In the genomic region with DNA sequence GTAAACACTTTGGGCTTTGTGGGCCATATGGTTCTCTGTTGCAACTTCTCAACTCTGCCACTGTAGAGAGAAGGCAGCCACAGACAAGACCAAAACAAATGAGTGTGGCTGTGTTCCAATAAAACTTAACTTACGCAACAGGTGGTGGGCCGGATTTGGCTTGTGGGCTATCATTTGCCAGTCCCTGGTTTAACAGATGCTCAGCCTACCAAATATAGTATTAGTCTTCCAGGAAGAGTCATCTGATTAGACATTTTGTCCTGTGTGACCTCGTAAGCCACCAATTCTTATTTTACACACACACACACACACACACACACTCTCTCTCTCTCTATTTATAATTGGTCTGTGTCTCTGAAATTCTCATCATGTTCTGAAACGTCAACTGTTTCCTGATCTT, we compare ENCODE assay signal across 8 cellular contexts.
A peak's percentile ranks its signal among the peaks of the same experiment; 100 is the strongest.
DNase-seq lines count a peak whose midpoint lies in the region; ATAC-seq and TF ChIP-seq lines count a peak whose summit lies in the region.

No MANE protein-coding gene starts in this region.

- BruUV-seq in MCF 10A (replicated peaks; lab: Mats Ljungman, UMichigan) = no TSS peak

- no peaks in the 10 kb centered on the region for H3K9me3 ChIP-seq in effector memory CD4-positive, alpha-beta T cell (ENCODE audit: control insufficient read depth, low read length)

- H3K9me3 Mint-ChIP-seq in MCF 10A (ENCODE audit: unreplicated experiment) = peaks cover 33% of the 10 kb centered on the region
- no peaks in the 10 kb centered on the region for H3K9me3 Mint-ChIP-seq in naive thymus-derived CD8-positive, alpha-beta T cell

- no peak overlapping the region for H3K27ac Mint-ChIP-seq in MCF 10A (ENCODE audit: low read depth, unreplicated experiment)
- peak overlapping the region; percentile 4 to 88 (median 54) for H3K27ac Mint-ChIP-seq in naive thymus-derived CD8-positive, alpha-beta T cell

- POLR2A ChIA-PET in MCF 10A (lab: Yijun Ruan, JAX) = no interaction called here
- POLR2A ChIA-PET in naive thymus-derived CD8-positive, alpha-beta T cell (lab: Charles Lee) = interaction anchor here (0.7 kb wide), 1 partner anchor 191 kb away, joined by 3 read pairs; no protein-coding TSS in a partner anchor

- H3K4me1 Mint-ChIP-seq in MCF 10A (ENCODE audit: insufficient read depth, unreplicated experiment) = no peaks in the 10 kb centered on the region
- peaks cover 11 to 50% (median 31%) of the 10 kb centered on the region in 4 donors for H3K4me1 Mint-ChIP-seq in naive thymus-derived CD8-positive, alpha-beta T cell

- H3K4me3 ChIP-seq in effector memory CD4-positive, alpha-beta T cell (ENCODE audit: insufficient read depth, low read depth, low read length, poor library complexity, severe bottlenecking) = no peak overlapping the region

- no peaks in the 10 kb centered on the region for H3K36me3 ChIP-seq in effector memory CD4-positive, alpha-beta T cell (ENCODE audit: control insufficient read depth, insufficient read depth, low read length)

- DNase-seq in DMS 273 treated with DMSO at 0.1 percent for 48 hours (lab: John Stamatoyannopoulos, UW) (peak; percentile 97), NCI-H2171 treated with DMSO at 0.1 percent for 48 hours (lab: John Stamatoyannopoulos, UW) (peak; percentile 83), MCF 10A (ENCODE audit: unreplicated experiment) (peak; percentile 45), NCI-H1417 (lab: John Stamatoyannopoulos, UW) (no peak)
- peak in 4 of 10 donors; percentile 25 to 45 (median 29) for DNase-seq in naive thymus-derived CD8-positive, alpha-beta T cell
- DNase-seq in effector memory CD4-positive, alpha-beta T cell = no peak

- H3K4me3 Mint-ChIP-seq in MCF 10A (ENCODE audit: unreplicated experiment) = no peak overlapping the region
- H3K4me3 Mint-ChIP-seq in naive thymus-derived CD8-positive, alpha-beta T cell = peak overlapping the region in 1 of 10 donors; percentile 3

- no peaks in the 10 kb centered on the region for H3K27me3 ChIP-seq in effector memory CD4-positive, alpha-beta T cell (replicated peaks; ENCODE audit: control insufficient read depth, insufficient read depth, low read length, poor library complexity, severe bottlenecking)

- peak; percentile 60 to 84 for ATAC-seq in naive thymus-derived CD8-positive, alpha-beta T cell
- ATAC-seq in HG03354 (IDR thresholded peaks at IDR 0.05; ENCODE audit: poor library complexity, severe bottlenecking, unreplicated experiment) = no peak
- ATAC-seq in HG03159 (IDR thresholded peaks at IDR 0.05; ENCODE audit: unreplicated experiment) = no peak

- no peak for TF ChIP-seq CTCF in MCF 10A (IDR thresholded peaks at IDR 0.05; ENCODE audit: unreplicated experiment)

- no peaks in the 10 kb centered on the region for H3K36me3 Mint-ChIP-seq in MCF 10A (ENCODE audit: insufficient read depth, unreplicated experiment)
- H3K36me3 Mint-ChIP-seq in naive thymus-derived CD8-positive, alpha-beta T cell = peaks cover 0 to 14% (median 13%) of the 10 kb centered on the region in 3 donors

- CTCF ChIA-PET in MCF 10A (lab: Yijun Ruan, JAX) = no interaction called here

- H3K27me3 Mint-ChIP-seq in MCF 10A (ENCODE audit: insufficient read depth, unreplicated experiment) = no peaks in the 10 kb centered on the region
- H3K27me3 Mint-ChIP-seq in naive thymus-derived CD8-positive, alpha-beta T cell = no peaks in the 10 kb centered on the region

- no peak overlapping the region for H3K27ac ChIP-seq in effector memory CD4-positive, alpha-beta T cell (ENCODE audit: insufficient read depth, low read length, poor library complexity, severe bottlenecking)

- intact Hi-C loops in MCF 10A (cut with micrococcal nuclease) = no loop called here

- no peaks in the 10 kb centered on the region for H3K4me1 ChIP-seq in effector memory CD4-positive, alpha-beta T cell (ENCODE audit: control insufficient read depth, insufficient read depth, low read length, poor library complexity, severe bottlenecking)

Comparison
In these comparisons a context has a peak if more than half of its experiments do, and no peak if none do; other contexts are left out.
1. DNase-seq: peak in DMS 273 treated with DMSO at 0.1 percent for 48 hours (single experiment), NCI-H2171 treated with DMSO at 0.1 percent for 48 hours (single experiment) and MCF 10A (single experiment); none in NCI-H1417 (0 of 3) and effector memory CD4-positive, alpha-beta T cell (0 of 3).
2. ATAC-seq: peak in naive thymus-derived CD8-positive, alpha-beta T cell (2 of 2); none in HG03354 (single experiment) and HG03159 (single experiment).